In genomic region chr14:77007975-77008421, GRCh38 we compare ENCODE assay signal across 11 cellular contexts. TPM values are rescaled to one million over a fixed set of nuclear protein-coding genes. Genes with fewer than 3 reads are reported as not detected.
A peak's percentile ranks its signal among the peaks of the same experiment; 100 is the strongest.
DNase-seq lines count a peak whose midpoint lies in the region; ATAC-seq, FAIRE-seq and TF ChIP-seq lines count a peak whose summit lies in the region.
"Had no signal": no experiment of that assay in that cellular context is flagged by ENCODE, and none has a peak within 500 bp of the region (broad histone marks: within the 10 kb centered on the region; RNA-seq: fewer than 3 reads in every experiment).

No MANE protein-coding gene starts in this region.

- H3K27ac ChIP-seq in right cardiac atrium (ENCODE audit: low read length) (no peak overlapping the region), skin epidermis (peak overlapping the region in 20 of 21 experiments; percentile 5 to 87 (median 66))

- peaks cover 9% of the 10 kb centered on the region for H3K4me1 ChIP-seq in right cardiac atrium (ENCODE audit: control insufficient read depth, insufficient read depth, low read length)

- no peak for FAIRE-seq in frontal cortex (lab: Jason Lieb, UNC)

- H3K27me3 ChIP-seq in right cardiac atrium (ENCODE audit: control insufficient read depth, insufficient read depth): no peaks in the 10 kb centered on the region

- intact Hi-C loops in right cardiac atrium (cut with DNase I): no loop called here

- TF ChIP-seq CTCF in omental fat pad (IDR thresholded peaks at IDR 0.05): no peak

- WGBS in right cardiac atrium: 44% methylated on average over 3 of the region's 3 CpGs

- DNase-seq in HT-29 (ENCODE audit: low spot score): peak; percentile 88
- DNase-seq in RPMI8226: peak; percentile 64
- peak in 1 of 3 donors; percentile 54 for DNase-seq in right cardiac atrium
- DNase-seq in frontal cortex (ENCODE audit: low spot score in 2 of 2): no peak
- no peak for DNase-seq in omental fat pad (ENCODE audit: low spot score)
- DNase-seq in NCI-H524 treated with DMSO at 0.1 percent for 48 hours (lab: John Stamatoyannopoulos, UW): no peak
- DNase-seq in superior temporal gyrus (ENCODE audit: extremely low spot score): no peak
- DNase-seq: activated naive CD4-positive, alpha-beta T cell treated with anti-CD3 and anti-CD28 coated beads, Interleukin-2, amount 50 U/mL, for 16 hours; naive B cell; NCI-H146 had no signal

- H3K4me3 ChIP-seq in right cardiac atrium (ENCODE audit: low read length): no peak overlapping the region
- H3K4me3 ChIP-seq in skin epidermis: no peak overlapping the region

- ATAC-seq in right cardiac atrium (peak; percentile 16 to 37), omental fat pad (ENCODE audit: low FRiP score) (no peak)

- H3K9me3 ChIP-seq in right cardiac atrium (ENCODE audit: control insufficient read depth, low read length): no peaks in the 10 kb centered on the region

RNA-seq across cellular contexts. Expression of gene IRF2BPL, which starts 20.5 kb away (rescaled TPM):
- total RNA-seq in HT-29 (2014; rRNA removed; shearing (Covaris generic)): 25.7 and 31.9 TPM in 2 replicates
- total RNA-seq in right cardiac atrium (10 to 100 TPM; 43.5 to 61.2 (median 51.5) TPM), frontal cortex (68.9 TPM), omental fat pad (10 to 100 TPM; 31.1 to 70.0 (median 34.4) TPM)
- 22.0 TPM for polyA plus RNA-seq in right cardiac atrium

Comparison
In these comparisons a context has a peak if more than half of its experiments do, and no peak if none do; other contexts are left out.
1. DNase-seq: peak in HT-29 (single experiment) and RPMI8226 (single experiment); none in frontal cortex (0 of 2), omental fat pad (single experiment), NCI-H524 treated with DMSO at 0.1 percent for 48 hours (single experiment) and superior temporal gyrus (single experiment).